In genomic region chr4:133385161-133385954, GRCh38 we compare ENCODE assay signal across 28 cellular contexts.
"Had no signal": no experiment of that assay in that cellular context is flagged by ENCODE, and none has a peak within 500 bp of the region (broad histone marks: within the 10 kb centered on the region; RNA-seq: fewer than 3 reads in every experiment).

No MANE protein-coding gene starts in this region.

- H3K4me2 ChIP-seq: hepatocyte, smooth muscle cell had no signal

- H3K27ac Mint-ChIP-seq: activated naive CD8-positive, alpha-beta T cell treated with anti-CD3 and anti-CD28 coated beads for 36 hours; activated T-helper 2 cell treated with anti-CD3 and anti-CD28 coated beads, Interferon-gamma antibody, Interleukin-2, Interleukin-4, amounts not matched to agents 10 μg/mL and 5 μg/mL and 100 μg/mL, durations not matched to agents 14 hours and 24 hours and 36 hours; effector memory CD8-positive, alpha-beta T cell; immature natural killer cell; stimulated activated naive B cell treated with anti-CD40 and anti-IgM and Interleukin-4, amounts not matched to agents 10 μg/mL and 1 μg/mL and 100 μg/mL, for 72 hours had no signal

- FAIRE-seq: astrocyte, frontal cortex had no signal

- H3K36me3 Mint-ChIP-seq: activated naive CD8-positive, alpha-beta T cell treated with anti-CD3 and anti-CD28 coated beads for 36 hours; immature natural killer cell; stimulated activated naive B cell treated with anti-CD40 and anti-IgM and Interleukin-4, amounts not matched to agents 10 μg/mL and 1 μg/mL and 100 μg/mL, for 72 hours had no signal

- DNase-seq: activated CD4-positive, alpha-beta T cell treated with anti-CD3 and anti-CD28 coated beads for 1 hour; activated CD4-positive, alpha-beta T cell treated with anti-CD3 and anti-CD28 coated beads, Interleukin-2, amount 50 U/mL, for 4 hours; activated CD8-positive, alpha-beta memory T cell treated with anti-CD3 and anti-CD28 coated beads, Interleukin-2, amount 50 U/mL, for 48 hours; activated naive CD4-positive, alpha-beta T cell; activated naive CD8-positive, alpha-beta T cell treated with anti-CD3 and anti-CD28 coated beads for 36 hours; activated T-cell treated with anti-CD3 and anti-CD28 coated beads, Interleukin-2, amount 50 U/mL, for 4 hours; colonic mucosa; dorsolateral prefrontal cortex; effector memory CD8-positive, alpha-beta T cell; glutamatergic neuron; immature natural killer cell; kidney glomerular epithelial cell; occipital lobe; sigmoid colon; stimulated activated CD4-positive, alpha-beta T cell treated with anti-CD3 and anti-CD28 coated beads, Interleukin-15, amount 100 ng/mL, for 24 hours; stimulated activated naive B cell treated with anti-CD40 and anti-IgM and Interleukin-4, amounts not matched to agents 10 μg/mL and 1 μg/mL and 100 μg/mL, for 72 hours; transverse colon; WERI-Rb-1 had no signal

- H2AFZ ChIP-seq: hepatocyte had no signal

- H3K9me3 Mint-ChIP-seq: activated naive CD8-positive, alpha-beta T cell treated with anti-CD3 and anti-CD28 coated beads for 36 hours; activated T-cell treated with anti-CD3 and anti-CD28 coated beads, Interleukin-2, amount 50 U/mL, for 4 hours; activated T-helper 2 cell treated with anti-CD3 and anti-CD28 coated beads, Interferon-gamma antibody, Interleukin-2, Interleukin-4, amounts not matched to agents 10 μg/mL and 5 μg/mL and 100 μg/mL, durations not matched to agents 14 hours and 24 hours and 36 hours; stimulated activated naive B cell treated with anti-CD40 and anti-IgM and Interleukin-4, amounts not matched to agents 10 μg/mL and 1 μg/mL and 100 μg/mL, for 72 hours had no signal

- H3K27me3 ChIP-seq: breast epithelium, colonic mucosa, dorsolateral prefrontal cortex, esophagus muscularis mucosa, hepatocyte, left lung, sigmoid colon, transverse colon, vagina had no signal

- H3K27ac ChIP-seq: breast epithelium, colonic mucosa, dorsolateral prefrontal cortex, esophagus muscularis mucosa, hepatocyte, left lung, sigmoid colon, transverse colon, vagina, WERI-Rb-1 had no signal

- H3K4me1 ChIP-seq: breast epithelium, colonic mucosa, esophagus muscularis mucosa, left lung, sigmoid colon, transverse colon, vagina had no signal

- ATAC-seq: activated T-cell treated with anti-CD3 and anti-CD28 coated beads, Interleukin-2, amount 50 U/mL, for 4 hours; effector memory CD8-positive, alpha-beta T cell; left lung; stimulated activated naive B cell treated with anti-CD40 and anti-IgM and Interleukin-4, amounts not matched to agents 10 μg/mL and 1 μg/mL and 100 μg/mL, for 72 hours had no signal

- H3K36me3 ChIP-seq: breast epithelium, colonic mucosa, esophagus muscularis mucosa, left lung, sigmoid colon, transverse colon, vagina, WERI-Rb-1 had no signal

- H3K9me3 ChIP-seq: colonic mucosa, esophagus muscularis mucosa, sigmoid colon, transverse colon, vagina had no signal

- H3K27me3 Mint-ChIP-seq: activated naive CD8-positive, alpha-beta T cell treated with anti-CD3 and anti-CD28 coated beads for 36 hours; central memory CD8-positive, alpha-beta T cell; effector memory CD8-positive, alpha-beta T cell; stimulated activated naive B cell treated with anti-CD40 and anti-IgM and Interleukin-4, amounts not matched to agents 10 μg/mL and 1 μg/mL and 100 μg/mL, for 72 hours had no signal

- H3K4me3 Mint-ChIP-seq: activated naive CD8-positive, alpha-beta T cell treated with anti-CD3 and anti-CD28 coated beads for 36 hours; activated T-cell treated with anti-CD3 and anti-CD28 coated beads, Interleukin-2, amount 50 U/mL, for 4 hours; central memory CD8-positive, alpha-beta T cell; effector memory CD8-positive, alpha-beta T cell; immature natural killer cell; stimulated activated naive B cell treated with anti-CD40 and anti-IgM and Interleukin-4, amounts not matched to agents 10 μg/mL and 1 μg/mL and 100 μg/mL, for 72 hours had no signal

- H3K4me3 ChIP-seq: breast epithelium, colonic mucosa, dorsolateral prefrontal cortex, esophagus muscularis mucosa, hepatocyte, left lung, sigmoid colon, smooth muscle cell, transverse colon, vagina had no signal

- H3K4me1 Mint-ChIP-seq: activated naive CD8-positive, alpha-beta T cell treated with anti-CD3 and anti-CD28 coated beads for 36 hours; central memory CD8-positive, alpha-beta T cell; immature natural killer cell; stimulated activated naive B cell treated with anti-CD40 and anti-IgM and Interleukin-4, amounts not matched to agents 10 μg/mL and 1 μg/mL and 100 μg/mL, for 72 hours had no signal
